Comparison of ENCODE assay signal across 15 cellular contexts in genomic region chr19:2176336-2176994, GRCh38. TPM values are rescaled to one million over a fixed set of nuclear protein-coding genes. Genes with fewer than 3 reads are reported as not detected.
A peak's percentile ranks its signal among the peaks of the same experiment; 100 is the strongest.
DNase-seq lines count a peak whose midpoint lies in the region; ATAC-seq, FAIRE-seq and TF ChIP-seq lines count a peak whose summit lies in the region.
"Had no signal": no experiment of that assay in that cellular context is flagged by ENCODE, and none has a peak within 500 bp of the region (broad histone marks: within the 10 kb centered on the region; RNA-seq: fewer than 3 reads in every experiment).

No MANE protein-coding gene starts in this region.

- H3K36me3 ChIP-seq in PC-3 (ENCODE audit: low read depth, low read length), result no peaks in the 10 kb centered on the region
- H3K36me3 ChIP-seq in kidney (ENCODE audit: control insufficient read depth in 1 of 2, insufficient read depth in 2 of 2, low read length in 2 of 2), result peaks cover 0 to 7% of the 10 kb centered on the region in 2 donors

- no peaks in the 10 kb centered on the region for H3K9me2 ChIP-seq in PC-3 (replicated peaks; ENCODE audit: low read length)

- H4K20me1 ChIP-seq in PC-3 (ENCODE audit: low read length), result peaks cover 25% of the 10 kb centered on the region; the same call in 1 of the 2 replicates

- CTCF ChIA-PET in PC-3 (lab: Charles Lee) (no interaction called here), GM10248 (lab: Yijun Ruan, JAX) (interaction anchor here (1.1 kb wide), 1 partner anchor 18 kb away, joined by 4 read pairs; no protein-coding TSS in a partner anchor)

- DNase-seq in PC-3 (peak; percentile 70), caudate nucleus (lab: John Stamatoyannopoulos, UW) (peak in 46 of 61 donors; percentile 7 to 93 (median 56)), kidney (peak; percentile 81), NCI-H1092 (lab: John Stamatoyannopoulos, UW) (no peak), GF-D8 (lab: John Stamatoyannopoulos, UW) (no peak), GM10248 (ENCODE audit: extremely low spot score) (no peak)
- DNase-seq: activated naive CD8-positive, alpha-beta T cell treated with anti-CD3 and anti-CD28 coated beads, Interleukin-2, amount 50 U/mL, for 24 hours; DMS79; HFFc6; Kasumi-1; NCI-H1436 treated with DMSO at 0.1 percent for 48 hours; NCI-H526 had no signal

- no peak for FAIRE-seq in kidney (lab: Jason Lieb, UNC)

- no TSS peak for BruUV-seq in PC-3 (replicated peaks; lab: Mats Ljungman, UMichigan)

- no peak overlapping the region for H2AFZ ChIP-seq in PC-3 (ENCODE audit: low read length)

- H3K9me3 ChIP-seq in PC-3 (ENCODE audit: low read length), result no peaks in the 10 kb centered on the region
- no peaks in the 10 kb centered on the region for H3K9me3 ChIP-seq in kidney (ENCODE audit: control insufficient read depth in 1 of 2, low read length in 2 of 2)

- peak overlapping the region; percentile 33; the same call in 1 of the 2 replicates for H3K4me2 ChIP-seq in PC-3 (ENCODE audit: low read length)

- peaks cover 100% of the 10 kb centered on the region for H3K79me2 ChIP-seq in PC-3 (ENCODE audit: low read length)

- H3K9ac ChIP-seq in PC-3 (ENCODE audit: low read length) (no peak overlapping the region), kidney (ENCODE audit: low read length in 2 of 2) (peak overlapping the region in 1 of 2 donors; percentile 46)

- TF ChIP-seq CTCF in PC-3 (conservative IDR thresholded peaks at IDR 0.05; ENCODE audit: low read depth, low read length), result no peak
- no peak for TF ChIP-seq CTCF in kidney (IDR thresholded peaks at IDR 0.05; ENCODE audit: borderline replicate concordance, extremely low read depth, insufficient read depth)
- no peak for TF ChIP-seq CTCF in GM10248 (IDR thresholded peaks at IDR 0.05; ENCODE audit: control extremely low read depth, extremely low read depth, low read depth, missing control alignments)

- H3K27me3 ChIP-seq in PC-3 (ENCODE audit: low read length), result no peaks in the 10 kb centered on the region

- H3K4me3 ChIP-seq in PC-3 (ENCODE audit: low read length) (no peak overlapping the region), kidney (ENCODE audit: low read length in 2 of 2) (no peak overlapping the region), skin epidermis (no peak overlapping the region)

- POLR2A ChIA-PET in PC-3 (lab: Charles Lee; ENCODE audit: unreplicated experiment) (no interaction called here), GM10248 (lab: Yijun Ruan, JAX) (no interaction called here)

- peaks cover 11% of the 10 kb centered on the region for H3K4me1 ChIP-seq in PC-3 (ENCODE audit: insufficient read depth, low read length)
- H3K4me1 ChIP-seq in kidney (ENCODE audit: control insufficient read depth in 1 of 2, insufficient read depth in 1 of 2, low read depth in 1 of 2, low read length in 2 of 2), result peaks cover 9 to 20% of the 10 kb centered on the region in 2 donors

- H3K27ac ChIP-seq in PC-3 (ENCODE audit: low read length), result peak overlapping the region; percentile 44
- H3K27ac ChIP-seq in caudate nucleus (ENCODE audit: low read depth, low read length), result peak overlapping the region; percentile 85
- H3K27ac ChIP-seq in kidney (ENCODE audit: low read depth in 2 of 2, low read length in 2 of 2), result peak overlapping the region; percentile 77 to 78
- peak overlapping the region in 13 of 21 experiments; percentile 14 to 61 (median 52) for H3K27ac ChIP-seq in skin epidermis
- H3K27ac ChIP-seq: HL-60 had no signal

- H3F3A ChIP-seq in PC-3 (ENCODE audit: low read length, unreplicated experiment), result no peaks in the 10 kb centered on the region

- intact Hi-C loops in PC-3 (cut with micrococcal nuclease) (no loop called here), kidney (cut with DNase I) (no loop called here)

- peak; percentile 95 for ATAC-seq in PC-3
- ATAC-seq: activated CD4-positive, CD25-positive, alpha-beta regulatory T cell treated with anti-CD3 and anti-CD28 coated beads, Interleukin-2, amount 50 U/mL, for 24 hours; activated naive CD8-positive, alpha-beta T cell treated with anti-CD3 and anti-CD28 coated beads, Interleukin-2, amount 50 U/mL, for 24 hours had no signal

RNA-seq across cellular contexts. Expression of gene DOT1L, which starts 12.7 kb away (rescaled TPM):
- total RNA-seq in PC-3 (2014; rRNA removed) (11.4 and 19.7 TPM in 2 replicates), kidney (32.0 TPM)
- 5.7 TPM for polyA plus RNA-seq in kidney (ENCODE audit: insufficient read depth, low read depth, low replicate concordance)

RNA-seq across cellular contexts. Expression of gene AP3D1, which starts 25.1 kb away (rescaled TPM):
- total RNA-seq in PC-3 (2014; rRNA removed), result 103 and 142 TPM in 2 replicates
- 125 TPM for total RNA-seq in kidney
- polyA plus RNA-seq in kidney (ENCODE audit: insufficient read depth, low read depth, low replicate concordance), result 68.4 TPM

RNA-seq across cellular contexts. Expression of gene PLEKHJ1, which starts 59.7 kb away (rescaled TPM):
- total RNA-seq in PC-3 (2014; rRNA removed), result 94.8 and 108 TPM in 2 replicates
- total RNA-seq in kidney, result 59.7 TPM
- 156 TPM for polyA plus RNA-seq in kidney (ENCODE audit: insufficient read depth, low read depth, low replicate concordance)

Comparison
In these comparisons a context has a peak if more than half of its experiments do, and no peak if none do; other contexts are left out.
1. DNase-seq: peak in PC-3 (single experiment), caudate nucleus (46 of 61) and kidney (single experiment); none in NCI-H1092 (single experiment), GF-D8 (single experiment) and GM10248 (single experiment).
2. Peak in every context shown above with its lines, with median percentiles within 50 percentile points of each other: H3K27ac ChIP-seq.